In the genomic region with DNA sequence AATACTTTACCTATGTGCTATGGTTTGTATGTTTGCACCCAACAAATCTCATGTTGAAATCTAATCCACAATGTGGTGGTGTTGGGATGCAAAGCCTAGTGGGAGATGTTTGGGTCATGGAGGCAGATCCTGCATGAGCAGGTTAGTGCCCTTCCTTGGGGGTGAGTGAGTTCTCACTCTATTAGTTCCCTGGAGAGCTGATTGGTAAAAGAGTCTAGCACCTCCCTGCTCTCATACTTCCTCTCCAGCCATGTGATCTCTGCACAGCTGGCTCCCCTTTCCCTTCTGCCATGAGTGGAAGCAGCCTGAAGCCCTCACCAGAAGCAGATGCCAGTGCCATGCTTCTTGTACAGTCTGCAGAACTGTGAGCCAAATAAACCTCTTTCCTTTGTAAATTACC, we compare ENCODE assay signal across 32 cellular contexts.
"Had no signal": no experiment of that assay in that cellular context is flagged by ENCODE, and none has a peak within 500 bp of the region (broad histone marks: within the 10 kb centered on the region; RNA-seq: fewer than 3 reads in every experiment).

No MANE protein-coding gene starts in this region.

- H3K27me3 ChIP-seq: left lung, neural progenitor cell, neutrophil, stomach, testis, thyroid gland, transverse colon, upper lobe of left lung had no signal

- H3K4me3 Mint-ChIP-seq: immature natural killer cell; mesothelial cell of epicardium; naive B cell; natural killer cell; nephron progenitor cell; neural progenitor cell; stimulated activated naive B cell treated with anti-CD40 and anti-IgM and Interleukin-4, amounts not matched to agents 10 μg/mL and 1 μg/mL and 100 μg/mL, for 72 hours had no signal

- H3K36me3 Mint-ChIP-seq: immature natural killer cell; mesothelial cell of epicardium; naive B cell; natural killer cell; neural progenitor cell; stimulated activated naive B cell treated with anti-CD40 and anti-IgM and Interleukin-4, amounts not matched to agents 10 μg/mL and 1 μg/mL and 100 μg/mL, for 72 hours had no signal

- DNase-seq: hypothalamus; immature natural killer cell; kidney; left colon; left lung; lower lobe of right lung; mammary epithelial cell; mesenchymal stem cell; naive B cell; natural killer cell; nephron progenitor cell; occipital lobe; retina; right cardiac atrium; stimulated activated CD4-positive, alpha-beta T cell treated with anti-CD3 and anti-CD28 coated beads, Interleukin-12 subunit alpha, Interleukin-12 subunit beta, amount 100 ng/mL, for 4 hours; stimulated activated CD4-positive, alpha-beta T cell treated with anti-CD3 and anti-CD28 coated beads, Interleukin-15, amount 100 ng/mL, for 24 hours; stimulated activated CD4-positive, alpha-beta T cell treated with anti-CD3 and anti-CD28 coated beads, Interleukin-2, amount 100 ng/mL, for 24 hours; stimulated activated CD4-positive, alpha-beta T cell treated with anti-CD3 and anti-CD28 coated beads, Interleukin-4, amount 100 ng/mL, for 1 hour; stimulated activated naive B cell treated with anti-CD40 and anti-IgM and Interleukin-4, amounts not matched to agents 10 μg/mL and 1 μg/mL and 100 μg/mL, for 72 hours; stimulated activated naive CD8-positive, alpha-beta T cell treated with anti-CD3 and anti-CD28 coated beads, Interleukin-15, Interleukin-2, amounts not matched to agents 100 U/mL and 50 U/mL, for 24 hours; stomach; testis; thyroid gland; transverse colon; upper lobe of left lung had no signal

- H3K36me3 ChIP-seq: left lung, lower lobe of right lung, neural progenitor cell, neutrophil, prostate gland, stomach, thyroid gland, transverse colon, upper lobe of left lung had no signal

- H2AFZ ChIP-seq: neural progenitor cell had no signal

- H3K27ac Mint-ChIP-seq: immature natural killer cell; mesothelial cell of epicardium; nephron progenitor cell; neural progenitor cell; stimulated activated naive B cell treated with anti-CD40 and anti-IgM and Interleukin-4, amounts not matched to agents 10 μg/mL and 1 μg/mL and 100 μg/mL, for 72 hours had no signal

- H3K4me2 ChIP-seq: neural progenitor cell had no signal

- H3K4me3 ChIP-seq: left lung, lower lobe of right lung, neural progenitor cell, prostate gland, skin epidermis, stomach, testis, thyroid gland, transverse colon, upper lobe of left lung had no signal

- H3K4me1 Mint-ChIP-seq: neural progenitor cell had no signal

- H3K27ac ChIP-seq: left lung, lower lobe of right lung, neural progenitor cell, neutrophil, parathyroid adenoma, prostate gland, skin epidermis, stomach, testis, thyroid gland, transverse colon, upper lobe of left lung had no signal

- H3K9ac ChIP-seq: neural progenitor cell, parathyroid adenoma had no signal

- H3K4me1 ChIP-seq: lower lobe of right lung, neural progenitor cell, parathyroid adenoma, prostate gland, testis had no signal

- H3K9me3 ChIP-seq: left lung, lower lobe of right lung, neutrophil, prostate gland, stomach, testis, thyroid gland, transverse colon, upper lobe of left lung had no signal

- H3K27me3 Mint-ChIP-seq: naive B cell had no signal

- H3K9me3 Mint-ChIP-seq: mesothelial cell of epicardium, natural killer cell, neural progenitor cell had no signal

- H3K79me2 ChIP-seq: parathyroid adenoma had no signal

- ATAC-seq: left colon; left lung; lower lobe of right lung; natural killer cell; right cardiac atrium; sciatic nerve; stimulated activated naive B cell treated with anti-CD40 and anti-IgM and Interleukin-4, amounts not matched to agents 10 μg/mL and 1 μg/mL and 100 μg/mL, for 72 hours; stimulated activated naive CD8-positive, alpha-beta T cell treated with anti-CD3 and anti-CD28 coated beads, Interleukin-15, Interleukin-2, amounts not matched to agents 100 U/mL and 50 U/mL, for 24 hours had no signal
